24 cellular contexts compared by ENCODE assay signal in the genomic region with DNA sequence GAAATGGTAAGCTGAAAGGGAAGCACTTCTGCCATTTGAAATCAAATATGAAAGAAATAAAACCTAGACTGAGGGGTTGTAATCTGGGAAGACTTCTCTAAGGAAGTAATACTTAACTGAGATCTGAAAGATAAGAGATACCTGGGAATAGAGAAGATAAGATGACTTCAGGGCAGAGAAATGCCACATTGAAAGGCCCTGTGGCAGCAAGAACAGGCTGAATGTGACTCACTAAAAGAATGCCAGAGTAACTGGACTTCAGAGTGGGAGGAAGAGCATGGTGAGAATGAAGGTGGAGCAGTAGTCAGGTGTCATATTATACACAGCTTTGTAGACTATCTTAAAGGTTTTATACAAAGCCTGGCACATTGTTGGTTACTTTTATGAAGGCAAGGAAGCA. TPM values are rescaled to one million over a fixed set of nuclear protein-coding genes. Genes with fewer than 3 reads are reported as not detected.
DNase-seq lines count a peak whose midpoint lies in the region; ATAC-seq and TF ChIP-seq lines count a peak whose summit lies in the region.
"Had no signal": no experiment of that assay in that cellular context is flagged by ENCODE, and none has a peak within 500 bp of the region (broad histone marks: within the 10 kb centered on the region; RNA-seq: fewer than 3 reads in every experiment).

No MANE protein-coding gene starts in this region.

- H3K79me2 ChIP-seq in mammary epithelial cell (ENCODE audit: insufficient read depth, low read length) (no peaks in the 10 kb centered on the region), trophoblast cell (ENCODE audit: control insufficient read depth, insufficient read depth, low read length, poor library complexity) (no peaks in the 10 kb centered on the region)

- H4K91ac ChIP-seq in trophoblast cell (ENCODE audit: low read depth, low read length): no peak overlapping the region

- H3K4me2 ChIP-seq in mammary epithelial cell (ENCODE audit: insufficient read depth, low read depth, low read length) (no peak overlapping the region), trophoblast cell (ENCODE audit: low read length) (no peak overlapping the region)
- H3K4me2 ChIP-seq: A549; BLaER1 treated with 17β-estradiol and CSF1 and Interleukin-3, amounts not matched to agents 10 nM and 100 nM had no signal

- dilution Hi-C loops in mammary epithelial cell (cut with HindIII; ENCODE audit: low sequenced_read_pairs): loop anchor here (5.0 kb wide), 1 partner anchor 37 kb away; no protein-coding TSS in a partner anchor

- H4K8ac ChIP-seq in trophoblast cell (ENCODE audit: low read depth, low read length): no peak overlapping the region

- H2AK5ac ChIP-seq in trophoblast cell (ENCODE audit: low read length): no peak overlapping the region

- H3K36me3 ChIP-seq in mammary epithelial cell (ENCODE audit: insufficient read depth, low read length) (no peaks in the 10 kb centered on the region), breast epithelium (no peaks in the 10 kb centered on the region), trophoblast cell (ENCODE audit: control insufficient read depth in 1 of 2, insufficient read depth in 2 of 2, low read length in 2 of 2) (no peaks in the 10 kb centered on the region)
- H3K36me3 ChIP-seq: BE2C; BLaER1 treated with 17β-estradiol and CSF1 and Interleukin-3, amounts not matched to agents 10 nM and 100 nM; HAP-1 had no signal

- in situ Hi-C loops in mammary epithelial cell (cut with MboI; ENCODE audit: low sequenced_read_pairs in 2 of 2): no loop called here

- H3K4me1 ChIP-seq in mammary epithelial cell (ENCODE audit: insufficient read depth, low read length): no peaks in the 10 kb centered on the region
- H3K4me1 ChIP-seq in breast epithelium: no peaks in the 10 kb centered on the region
- no peaks in the 10 kb centered on the region for H3K4me1 ChIP-seq in trophoblast cell (ENCODE audit: control insufficient read depth in 1 of 2, insufficient read depth in 2 of 2, low read length in 2 of 2)
- H3K4me1 ChIP-seq: A549; BE2C; BLaER1 treated with 17β-estradiol and CSF1 and Interleukin-3, amounts not matched to agents 10 nM and 100 nM; HAP-1 had no signal

- H3K4me3 ChIP-seq in mammary epithelial cell (replicated peaks in 1 of 3; ENCODE audit: insufficient read depth in 1 of 3, low read depth in 2 of 3, low read length in 3 of 3) (no peak overlapping the region), breast epithelium (no peak overlapping the region), trophoblast cell (ENCODE audit: low read depth, low read length) (no peak overlapping the region)
- H3K4me3 ChIP-seq: A549; BLaER1 treated with 17β-estradiol and CSF1 and Interleukin-3, amounts not matched to agents 10 nM and 100 nM; GM12878; HAP-1 had no signal

- peak; percentile 28 for DNase-seq in mammary epithelial cell
- DNase-seq in breast epithelium (ENCODE audit: low spot score in 2 of 2): no peak
- DNase-seq in islet precursor cell: peak; percentile 61
- peak; percentile 64 to 83 for DNase-seq in trophoblast cell
- no peak for DNase-seq in sciatic nerve (ENCODE audit: low spot score)
- DNase-seq in left lobe of liver (ENCODE audit: low spot score): no peak
- DNase-seq: 8988T; ACHN; AML-193; BE2C; CD4-positive, alpha-beta T cell; CD8-positive, alpha-beta memory T cell; DMS 273 treated with DMSO at 0.1 percent for 48 hours; DMS79; EL; GDM1; GOT3; HFFc6 had no signal

- H4K12ac ChIP-seq in trophoblast cell (ENCODE audit: low read depth, low read length): no peak overlapping the region

- no peak overlapping the region for H2BK120ac ChIP-seq in trophoblast cell (ENCODE audit: insufficient read depth, low read length, poor library complexity)

- no peak for TF ChIP-seq CTCF in mammary epithelial cell (conservative IDR thresholded peaks at IDR 0.05 in 1 of 2, IDR thresholded peaks at IDR 0.05 in 1 of 2; ENCODE audit: extremely low read depth in 1 of 2, insufficient read depth in 1 of 2, low read depth in 1 of 2, low read length in 2 of 2)
- TF ChIP-seq CTCF in breast epithelium (IDR thresholded peaks at IDR 0.05): no peak

- H3K9me3 ChIP-seq in mammary epithelial cell (replicated peaks; ENCODE audit: insufficient read depth, low read length): no peaks in the 10 kb centered on the region
- no peaks in the 10 kb centered on the region for H3K9me3 ChIP-seq in breast epithelium
- no peaks in the 10 kb centered on the region for H3K9me3 ChIP-seq in trophoblast cell (ENCODE audit: insufficient read depth, low read depth, low read length)
- H3K9me3 ChIP-seq: A549; BE2C; BLaER1 treated with 17β-estradiol and CSF1 and Interleukin-3, amounts not matched to agents 10 nM and 100 nM; HAP-1 had no signal

- no peak overlapping the region for H2AFZ ChIP-seq in mammary epithelial cell (ENCODE audit: low read depth, low read length)
- no peak overlapping the region for H2AFZ ChIP-seq in trophoblast cell (ENCODE audit: insufficient read depth, low read length, poor library complexity)

- H3K27me3 ChIP-seq in mammary epithelial cell (ENCODE audit: insufficient read depth, low read length): no peaks in the 10 kb centered on the region
- H3K27me3 ChIP-seq in breast epithelium: peaks cover 0 to 4% of the 10 kb centered on the region in 2 donors
- H3K27me3 ChIP-seq in trophoblast cell (ENCODE audit: insufficient read depth, low read length): no peaks in the 10 kb centered on the region
- H3K27me3 ChIP-seq: BE2C; BLaER1 treated with 17β-estradiol and CSF1 and Interleukin-3, amounts not matched to agents 10 nM and 100 nM had no signal

- intact Hi-C loops in mammary epithelial cell (cut with micrococcal nuclease): no loop called here
- intact Hi-C loops in breast epithelium (cut with DNase I; ENCODE audit: low total_unique reads): no loop called here
- intact Hi-C loops in sciatic nerve (cut with DNase I): no loop called here

- TF ChIP-seq POLR2A in breast epithelium (IDR thresholded peaks at IDR 0.05): no peak

- BruUV-seq in mammary epithelial cell (replicated peaks; lab: Mats Ljungman, UMichigan): no TSS peak

- no peak overlapping the region for H3K27ac ChIP-seq in mammary epithelial cell (ENCODE audit: insufficient read depth, low read depth, low read length)
- H3K27ac ChIP-seq in breast epithelium: no peak overlapping the region
- no peak overlapping the region for H3K27ac ChIP-seq in trophoblast cell (ENCODE audit: low read depth, low read length)
- H3K27ac ChIP-seq: A549; BLaER1 treated with 17β-estradiol and CSF1 and Interleukin-3, amounts not matched to agents 10 nM and 100 nM had no signal

- no peaks in the 10 kb centered on the region for H4K20me1 ChIP-seq in mammary epithelial cell (ENCODE audit: insufficient read depth, low read length)
- H4K20me1 ChIP-seq: BLaER1 treated with 17β-estradiol and CSF1 and Interleukin-3, amounts not matched to agents 10 nM and 100 nM had no signal

- H3K9ac ChIP-seq in mammary epithelial cell (ENCODE audit: insufficient read depth, low read length): no peak overlapping the region
- H3K9ac ChIP-seq in trophoblast cell (ENCODE audit: low read length): no peak overlapping the region
- H3K9ac ChIP-seq: BLaER1 treated with 17β-estradiol and CSF1 and Interleukin-3, amounts not matched to agents 10 nM and 100 nM had no signal

- H3K79me1 ChIP-seq in trophoblast cell (ENCODE audit: low read length): no peaks in the 10 kb centered on the region

- H3K18ac ChIP-seq in trophoblast cell (ENCODE audit: low read length): no peak overlapping the region

- no peak overlapping the region for H3K4ac ChIP-seq in trophoblast cell (ENCODE audit: low read depth, low read length)

- CTCF ChIA-PET in mammary epithelial cell (lab: Charles Lee; ENCODE audit: low non-redundant PET): interaction anchor here (0.6 kb wide), 1 partner anchor 15 kb away, joined by 3 read pairs; no protein-coding TSS in a partner anchor

- no peak overlapping the region for H2BK5ac ChIP-seq in trophoblast cell (ENCODE audit: low read depth, low read length, poor library complexity)

- ATAC-seq in GM21390 (IDR thresholded peaks at IDR 0.05; ENCODE audit: unreplicated experiment) (no peak), sciatic nerve (no peak), left lobe of liver (no peak)
- ATAC-seq: A549, GM12878 had no signal

- no peak overlapping the region for H3K23ac ChIP-seq in trophoblast cell (ENCODE audit: low read length)

- no peak overlapping the region for H3K14ac ChIP-seq in trophoblast cell (ENCODE audit: low read length)

- H2BK12ac ChIP-seq in trophoblast cell (ENCODE audit: low read length): no peak overlapping the region

RNA-seq across cellular contexts. Expression of gene CALCA, which starts 17.6 kb away (rescaled TPM):
- total RNA-seq in mammary epithelial cell (not detected), breast epithelium (not detected), sciatic nerve (0.67 TPM), left lobe of liver (0.73 TPM)
- not detected for polyA plus RNA-seq in mammary epithelial cell
- polyA minus RNA-seq in mammary epithelial cell: not detected
- 0.94 and 1.3 TPM in 2 replicates for polyA plus RNA-seq in trophoblast cell (2013)
- total RNA-seq: CD4-positive, alpha-beta T cell; CD8-positive, alpha-beta memory T cell; GM12878; HFFc6 had no signal
- polyA plus RNA-seq: A549; CD14-positive monocyte; CD8-positive, alpha-beta memory T cell; GM12878 had no signal

Comparison
In these comparisons a context has a peak if more than half of its experiments do, and no peak if none do; other contexts are left out.
1. DNase-seq: peak in mammary epithelial cell (single experiment), islet precursor cell (single experiment) and trophoblast cell (2 of 2); none in breast epithelium (0 of 2), sciatic nerve (single experiment) and left lobe of liver (single experiment).